Comparison of ENCODE assay signal across 8 cellular contexts in the genomic region with DNA sequence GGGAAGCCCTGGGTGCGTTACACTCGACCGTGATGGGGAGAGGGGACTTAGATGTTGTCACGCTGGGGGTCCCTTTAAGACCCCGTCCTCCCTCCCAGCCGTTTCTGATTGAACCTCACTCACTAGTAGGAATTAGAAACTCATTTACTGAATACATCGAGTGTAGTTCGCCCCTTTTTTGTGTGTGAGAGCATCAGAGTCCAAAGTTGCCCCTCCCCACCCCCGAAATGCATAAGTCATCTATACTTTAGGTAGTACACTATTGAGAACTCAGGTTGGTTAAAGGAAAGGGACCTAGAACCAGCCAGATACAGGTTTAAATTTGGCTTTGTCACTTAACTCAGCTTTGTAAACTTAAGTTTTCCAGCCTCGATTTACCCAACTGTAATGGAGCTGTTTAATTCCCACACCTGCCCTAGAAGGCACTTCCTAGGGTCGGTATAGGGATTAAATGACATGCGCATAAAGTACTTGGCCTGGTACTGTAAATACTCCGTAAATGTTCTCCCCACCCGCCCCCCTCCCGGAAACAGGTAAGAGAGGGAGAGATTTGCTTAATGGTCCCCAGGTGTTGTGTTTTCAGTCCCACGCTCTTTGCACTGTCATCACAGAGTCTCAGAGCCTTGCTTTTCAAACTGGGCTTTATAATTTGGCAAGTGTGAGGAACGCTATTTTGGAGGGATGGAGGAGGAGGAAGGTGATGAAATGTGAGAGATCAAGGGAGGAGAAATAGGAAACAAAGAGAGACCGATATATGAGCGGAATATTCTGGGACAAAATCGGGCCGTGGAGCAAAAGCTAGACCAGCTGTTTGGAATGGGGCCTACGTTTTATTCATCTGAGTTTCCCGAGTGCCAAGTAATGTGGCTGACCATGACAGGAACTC. TPM values are rescaled to one million over a fixed set of nuclear protein-coding genes. Genes with fewer than 3 reads are reported as not detected.
DNase-seq lines count a peak whose midpoint lies in the region; ATAC-seq, FAIRE-seq and TF ChIP-seq lines count a peak whose summit lies in the region.

No MANE protein-coding gene starts in this region.

- POLR2A ChIA-PET in Caco-2 (lab: Charles Lee) = interaction anchor here (0.7 to 1.0 kb wide), 2 partner anchors 35 to 187 kb away, joined by 3 to 4 read pairs; no protein-coding TSS in a partner anchor

- H3K4me3 Mint-ChIP-seq in Caco-2 (ENCODE audit: unreplicated experiment) = peak overlapping the region; percentile 70

- H3K36me3 ChIP-seq in Caco-2 (ENCODE audit: control insufficient read depth, insufficient read depth, low read length) (no peaks in the 10 kb centered on the region; the same call in 1 of the 2 replicates), KOPT-K1 (ENCODE audit: insufficient read depth, low read length) (peaks cover 32% of the 10 kb centered on the region), adipocyte (ENCODE audit: control insufficient read depth, insufficient read depth, low read length, severe bottlenecking) (peaks cover 28% of the 10 kb centered on the region), kidney (ENCODE audit: control insufficient read depth in 1 of 2, insufficient read depth in 2 of 2, low read length in 2 of 2) (peaks cover 4 to 13% of the 10 kb centered on the region in 2 donors), thoracic aorta (peaks cover 17% of the 10 kb centered on the region)

- H3K9ac ChIP-seq in adipocyte (ENCODE audit: low read length) (peak overlapping the region; percentile 94), kidney (ENCODE audit: low read length in 2 of 2) (peak overlapping the region; percentile 65 to 93)

- H3K9me3 Mint-ChIP-seq in Caco-2 (ENCODE audit: unreplicated experiment) = no peaks in the 10 kb centered on the region

- no peaks in the 10 kb centered on the region for H3K27me3 Mint-ChIP-seq in Caco-2 (ENCODE audit: insufficient read depth, unreplicated experiment)

- H3K9me3 ChIP-seq in Caco-2 (no peaks in the 10 kb centered on the region), KOPT-K1 (ENCODE audit: insufficient read depth, low read length, poor library complexity, severe bottlenecking) (no peaks in the 10 kb centered on the region), adipocyte (ENCODE audit: control insufficient read depth, low read length) (no peaks in the 10 kb centered on the region), kidney (ENCODE audit: control insufficient read depth in 1 of 2, low read length in 2 of 2) (no peaks in the 10 kb centered on the region), thoracic aorta (no peaks in the 10 kb centered on the region)

- peaks cover 7% of the 10 kb centered on the region for H3K4me1 Mint-ChIP-seq in Caco-2 (ENCODE audit: low read depth, unreplicated experiment)

- H3K27me3 ChIP-seq in Caco-2 (replicated peaks; ENCODE audit: control insufficient read depth, insufficient read depth, low read length) (no peaks in the 10 kb centered on the region), adipocyte (replicated peaks; ENCODE audit: control insufficient read depth, insufficient read depth, low read length) (no peaks in the 10 kb centered on the region), thoracic aorta (replicated peaks; ENCODE audit: insufficient read depth) (no peaks in the 10 kb centered on the region)

- H3K36me3 Mint-ChIP-seq in Caco-2 (ENCODE audit: insufficient read depth, unreplicated experiment) = peaks cover 29% of the 10 kb centered on the region

- no peak for ATAC-seq in thoracic aorta (ENCODE audit: insufficient number of reproducible peaks, low FRiP score, low read depth)
- no peak for ATAC-seq in GM18520 (IDR thresholded peaks at IDR 0.05; ENCODE audit: unreplicated experiment)
- no peak for ATAC-seq in HG02938 (IDR thresholded peaks at IDR 0.05; ENCODE audit: unreplicated experiment)

- TSS peak; percentile 20 for BruUV-seq in Caco-2 (replicated peaks; lab: Mats Ljungman, UMichigan)

- DNase-seq in Caco-2 (no peak), adipocyte (ENCODE audit: low read depth) (peak; percentile 35), kidney (no peak), thoracic aorta (ENCODE audit: low spot score) (no peak)
- no peak for DNase-seq in activated CD4-positive, alpha-beta T cell treated with anti-CD3 and anti-CD28 coated beads for 1 hour

- H3K4me1 ChIP-seq in Caco-2 (peaks cover 7% of the 10 kb centered on the region; the same call in 1 of the 2 replicates), adipocyte (ENCODE audit: control insufficient read depth, insufficient read depth, low read length) (peaks cover 32% of the 10 kb centered on the region), kidney (ENCODE audit: control insufficient read depth in 1 of 2, insufficient read depth in 1 of 2, low read depth in 1 of 2, low read length in 2 of 2) (peaks cover 8 to 13% of the 10 kb centered on the region in 2 donors), thoracic aorta (ENCODE audit: control insufficient read depth in 1 of 2, low read depth in 2 of 2) (peaks cover 18 to 35% of the 10 kb centered on the region in 2 donors)

- H3K27ac ChIP-seq in KOPT-K1 (ENCODE audit: low read depth, low read length, poor library complexity, severe bottlenecking) = peak overlapping the region; percentile 94
- peak overlapping the region in 1 of 2 donors; percentile 5 for H3K27ac ChIP-seq in kidney (ENCODE audit: low read depth in 2 of 2, low read length in 2 of 2)
- peak overlapping the region; percentile 88 to 92 for H3K27ac ChIP-seq in thoracic aorta

- peak overlapping the region; percentile 87 for H3K27ac Mint-ChIP-seq in Caco-2 (ENCODE audit: unreplicated experiment)

- intact Hi-C loops in Caco-2 (cut with micrococcal nuclease; ENCODE audit: unreplicated experiment) = no loop called here
- intact Hi-C loops in kidney (cut with DNase I) = no loop called here

- TF ChIP-seq CTCF in Caco-2 (IDR thresholded peaks at IDR 0.05; ENCODE audit: insufficient read depth in 1 of 2, low read depth in 1 of 2, low read length in 1 of 2, severe bottlenecking in 1 of 2, unreplicated experiment in 1 of 2) (no peak), kidney (IDR thresholded peaks at IDR 0.05; ENCODE audit: borderline replicate concordance, extremely low read depth, insufficient read depth) (no peak), thoracic aorta (IDR thresholded peaks at IDR 0.05) (no peak)

- CTCF ChIA-PET in Caco-2 (lab: Charles Lee) = interaction anchor here (0.5 to 2.3 kb wide), 12 partner anchors 9 to 802 kb away, joined by 3 to 10 read pairs (median 4); a partner anchor contains a TSS

- no peak for FAIRE-seq in kidney (lab: Jason Lieb, UNC)

- peak overlapping the region; percentile 94 for H3K4me3 ChIP-seq in Caco-2 (ENCODE audit: low read depth, low read length)
- peak overlapping the region; percentile 97 for H3K4me3 ChIP-seq in adipocyte (ENCODE audit: low read length)
- H3K4me3 ChIP-seq in kidney (ENCODE audit: low read length in 2 of 2) = peak overlapping the region; percentile 93 to 94
- H3K4me3 ChIP-seq in thoracic aorta = peak overlapping the region; percentile 85

RNA-seq across cellular contexts. Expression of a gene that starts 0.9 kb away (rescaled TPM):
- total RNA-seq in Caco-2 (2022) (39.1 and 42.8 TPM in 2 replicates), kidney (29.0 TPM), thoracic aorta (10 to 100 TPM; 46.2 to 48.2 TPM)
- polyA plus RNA-seq in kidney (ENCODE audit: insufficient read depth, low read depth, low replicate concordance) = 14.9 TPM

RNA-seq across cellular contexts. Expression of a gene that starts 4.5 kb away (rescaled TPM):
- total RNA-seq in Caco-2 (2022) (16.5 and 17.7 TPM in 2 replicates), kidney (36.1 TPM), thoracic aorta (10 to 100 TPM; 52.3 to 59.6 TPM)
- 14.0 TPM for polyA plus RNA-seq in kidney (ENCODE audit: insufficient read depth, low read depth, low replicate concordance)
